ENCODE assay signal across 10 cellular contexts in genomic region chr7:18290223-18290622, GRCh38.
A peak's percentile ranks its signal among the peaks of the same experiment; 100 is the strongest.
DNase-seq lines count a peak whose midpoint lies in the region; ATAC-seq, FAIRE-seq and TF ChIP-seq lines count a peak whose summit lies in the region.
"Had no signal": no experiment of that assay in that cellular context is flagged by ENCODE, and none has a peak within 500 bp of the region (broad histone marks: within the 10 kb centered on the region; RNA-seq: fewer than 3 reads in every experiment).

No MANE protein-coding gene starts in this region.

- H3K9me3 Mint-ChIP-seq in CD14-positive monocyte (no peaks in the 10 kb centered on the region), Calu3 (ENCODE audit: low read depth, unreplicated experiment) (no peaks in the 10 kb centered on the region)

- no peaks in the 10 kb centered on the region for H3K79me2 ChIP-seq in GM12878 (ENCODE audit: control insufficient read depth, insufficient read depth, low read length)

- H3K4me1 ChIP-seq in GM12878 (ENCODE audit: control insufficient read depth, insufficient read depth, low read length), result no peaks in the 10 kb centered on the region
- peaks cover 15 to 69% (median 58%) of the 10 kb centered on the region in 4 donors for H3K4me1 ChIP-seq in esophagus muscularis mucosa

- CTCF ChIA-PET in GM12878 (lab: Yijun Ruan, JAX), result interaction anchor here (1.1 to 2.7 kb wide), 5 partner anchors 9 to 226 kb away, joined by 3 to 11 read pairs (median 4); no protein-coding TSS in a partner anchor
- CTCF ChIA-PET in Calu3 (lab: Charles Lee), result interaction anchor here (1.4 kb wide), 1 partner anchor 14 kb away, joined by 4 read pairs; no protein-coding TSS in a partner anchor

- TF ChIP-seq EP300 in GM12878 (IDR thresholded peaks at IDR 0.05; ENCODE audit: borderline replicate concordance in 1 of 2, control insufficient read depth in 1 of 2, low read depth in 2 of 2, low read length in 2 of 2), result no peak
- TF ChIP-seq EP300 in esophagus muscularis mucosa (IDR thresholded peaks at IDR 0.05), result no peak

- H2AFZ ChIP-seq in GM12878 (ENCODE audit: control insufficient read depth, low read depth, low read length), result no peak overlapping the region

- no peak overlapping the region for H3K9ac ChIP-seq in GM12878 (ENCODE audit: control insufficient read depth, insufficient read depth, low read length)

- SMC1A ChIA-PET in GM12878 (lab: Charles Lee; ENCODE audit: uncharacterized antibody, unreplicated experiment), result interaction anchor here (0.9 to 2.3 kb wide), 5 partner anchors 9 to 246 kb away, joined by 3 to 15 read pairs (median 3); no protein-coding TSS in a partner anchor

- no peak overlapping the region for H3K27ac ChIP-seq in GM12878 (ENCODE audit: control insufficient read depth, insufficient read depth)
- H3K27ac ChIP-seq in esophagus muscularis mucosa (replicated peaks in 1 of 4), result peak overlapping the region in 1 of 4 donors; percentile 8

- H3K27ac Mint-ChIP-seq in CD14-positive monocyte (peak overlapping the region; percentile 76 to 91 (median 87)), Calu3 (ENCODE audit: unreplicated experiment) (no peak overlapping the region)

- BruUV-seq in GM12878 (replicated peaks; lab: Mats Ljungman, UMichigan) (no TSS peak), Calu3 (replicated peaks; lab: Mats Ljungman, UMichigan) (no TSS peak)

- in situ Hi-C loops in GM12878 (cut with MboI), result no loop called here

- WGBS in GM12878 (ENCODE audit: insufficient coverage, insufficient replicate concordance, low lambda C conversion rate, missing lambda C conversion rate), result 9% methylated on average over 5 of the region's 5 CpGs
- WGBS in esophagus muscularis mucosa, result 57% methylated on average over 5 of the region's 5 CpGs

- DNase-seq in CD14-positive monocyte (ENCODE audit: low spot score), result no peak
- no peak for DNase-seq in GM12878 (ENCODE audit: low read depth, low spot score)
- DNase-seq in esophagus muscularis mucosa (ENCODE audit: extremely low spot score), result no peak
- DNase-seq in sciatic nerve (ENCODE audit: low spot score), result no peak
- no peak for DNase-seq in kidney glomerular epithelial cell (lab: John Stamatoyannopoulos, UW)
- DNase-seq in Calu3, result no peak
- DNase-seq: amniotic stem cell, NCI-H1048 had no signal

- H3K27me3 ChIP-seq in GM12878 (replicated peaks in 1 of 2; ENCODE audit: control insufficient read depth in 2 of 2, insufficient read depth in 2 of 2, low read length in 1 of 2), result no peaks in the 10 kb centered on the region; a peak in 1 of 4 replicates
- H3K27me3 ChIP-seq in esophagus muscularis mucosa, result no peaks in the 10 kb centered on the region

- peak; percentile 70 for ATAC-seq in GM21423 (IDR thresholded peaks at IDR 0.05; ENCODE audit: unreplicated experiment)
- ATAC-seq in HG03469 (IDR thresholded peaks at IDR 0.05; ENCODE audit: unreplicated experiment), result peak; percentile 59
- peak; percentile 64 for ATAC-seq in GM12878
- ATAC-seq in sciatic nerve, result no peak

- no peak for TF ChIP-seq RAD21 in GM12878 (IDR thresholded peaks at IDR 0.05; ENCODE audit: insufficient read depth, low read depth, low read length)

- no peaks in the 10 kb centered on the region for H3K9me3 ChIP-seq in GM12878 (replicated peaks; ENCODE audit: control insufficient read depth, insufficient read depth, low read length)
- no peaks in the 10 kb centered on the region for H3K9me3 ChIP-seq in esophagus muscularis mucosa

- no peak overlapping the region for H3K4me2 ChIP-seq in GM12878 (ENCODE audit: control insufficient read depth, insufficient read depth)

- TF ChIP-seq CTCF in CD14-positive monocyte (IDR thresholded peaks at IDR 0.05), result no peak
- no peak for TF ChIP-seq CTCF in GM12878 (IDR thresholded peaks at IDR 0.05 in 2 of 3, conservative IDR thresholded peaks at IDR 0.05 in 1 of 3; ENCODE audit: control insufficient read depth in 2 of 3, extremely low read depth in 1 of 3, insufficient read depth in 1 of 3, low read depth in 3 of 3, low read length in 3 of 3)
- no peak for TF ChIP-seq CTCF in esophagus muscularis mucosa (IDR thresholded peaks at IDR 0.05)
- TF ChIP-seq CTCF in Calu3 (IDR thresholded peaks at IDR 0.05; ENCODE audit: unreplicated experiment), result no peak

- no peaks in the 10 kb centered on the region for H4K20me1 ChIP-seq in GM12878 (ENCODE audit: control insufficient read depth, insufficient read depth)

- H3K36me3 Mint-ChIP-seq in CD14-positive monocyte (peaks cover 0 to 11% of the 10 kb centered on the region in 2 donors), Calu3 (ENCODE audit: insufficient read depth, unreplicated experiment) (no peaks in the 10 kb centered on the region)

- H3K4me3 ChIP-seq in GM12878, result no peak overlapping the region
- H3K4me3 ChIP-seq in esophagus muscularis mucosa, result peak overlapping the region in 2 of 4 donors; percentile 8 to 20

- peak overlapping the region; percentile 77 to 86 for H3K4me3 Mint-ChIP-seq in CD14-positive monocyte
- no peak overlapping the region for H3K4me3 Mint-ChIP-seq in Calu3 (ENCODE audit: low read depth, unreplicated experiment)

- TF ChIP-seq POLR2A in GM12878 (IDR thresholded peaks at IDR 0.05; ENCODE audit: low read depth, low read length) (no peak), esophagus muscularis mucosa (IDR thresholded peaks at IDR 0.05; ENCODE audit: low read depth) (no peak)

- H3K4me1 Mint-ChIP-seq in CD14-positive monocyte, result peaks cover 62% of the 10 kb centered on the region
- H3K4me1 Mint-ChIP-seq in Calu3 (ENCODE audit: low read depth, unreplicated experiment), result peaks cover 37% of the 10 kb centered on the region

- intact Hi-C loops in CD14-positive monocyte (cut with micrococcal nuclease), result loop anchor here in 1 of 2 donors (5.0 to 10.0 kb wide), 2 partner anchors 55 to 63 kb away; no protein-coding TSS in a partner anchor
- intact Hi-C loops in GM12878 (cut with micrococcal nuclease; ENCODE audit: unreplicated experiment), result no loop called here
- intact Hi-C loops in esophagus muscularis mucosa (cut with DNase I), result no loop called here
- intact Hi-C loops in sciatic nerve (cut with DNase I), result no loop called here
- intact Hi-C loops in Calu3 (cut with micrococcal nuclease; ENCODE audit: unreplicated experiment), result no loop called here

- H3K36me3 ChIP-seq in GM12878 (ENCODE audit: control insufficient read depth in 2 of 2, insufficient read depth in 2 of 2, low read length in 1 of 2) (no peaks in the 10 kb centered on the region), esophagus muscularis mucosa (no peaks in the 10 kb centered on the region)

- peak; percentile 41 for FAIRE-seq in GM12878 (lab: Jason Lieb, UNC)

- peaks cover 0 to 1% (median 0%) of the 10 kb centered on the region in 3 donors for H3K27me3 Mint-ChIP-seq in CD14-positive monocyte (ENCODE audit: low read depth in 3 of 3)
- no peaks in the 10 kb centered on the region for H3K27me3 Mint-ChIP-seq in Calu3 (ENCODE audit: unreplicated experiment)

- POLR2A ChIA-PET in GM12878 (lab: Charles Lee), result no interaction called here

- RAD21 ChIA-PET in GM12878 (lab: Charles Lee; ENCODE audit: unreplicated experiment), result interaction anchor here (1.0 to 1.9 kb wide), 4 partner anchors 13 to 520 kb away, joined by 3 to 6 read pairs (median 3); no protein-coding TSS in a partner anchor

TF ChIP-seq in GM12878, 131 proteins besides CTCF, POLR2A, EP300 and RAD21 (continues in another document):
- TF ChIP-seq MLLT1 (IDR thresholded peaks at IDR 0.05) (no peak), EGR1 (IDR thresholded peaks at IDR 0.05; ENCODE audit: borderline replicate concordance in 1 of 2, low read depth in 2 of 2, low read length in 2 of 2) (no peak), ATF7 (IDR thresholded peaks at IDR 0.05; ENCODE audit: low read depth) (no peak), IKZF1 (conservative IDR thresholded peaks at IDR 0.05) (0 out of 2 replicates have a peak, but pooled peaks have one; percentile 20), BHLHE40 (IDR thresholded peaks at IDR 0.05; ENCODE audit: borderline replicate concordance in 1 of 2, low read depth in 2 of 2, low read length in 1 of 2) (peak in 1 of 2 experiments; percentile 30; a peak in 1 of 4 replicates), BCL3 (IDR thresholded peaks at IDR 0.05; ENCODE audit: borderline replicate concordance, insufficient read depth, low read depth, low read length, poor library complexity, severe bottlenecking) (no peak), PAX8 (IDR thresholded peaks at IDR 0.05) (no peak), FOXK2 (IDR thresholded peaks at IDR 0.05) (no peak), STAT3 (IDR thresholded peaks at IDR 0.05; ENCODE audit: low read depth, low read length) (no peak), IKZF2 (IDR thresholded peaks at IDR 0.05) (peak in 1 of 2 experiments; percentile 15; a peak in 1 of 4 replicates), JUND (IDR thresholded peaks at IDR 0.05; ENCODE audit: low read depth, low read length) (no peak), SUZ12 (IDR thresholded peaks at IDR 0.05; ENCODE audit: unreplicated experiment) (no peak), HDAC6 (IDR thresholded peaks at IDR 0.05; ENCODE audit: unreplicated experiment) (no peak), NRF1 (conservative IDR thresholded peaks at IDR 0.05; ENCODE audit: low read depth, low read length) (no peak), RFX5 (IDR thresholded peaks at IDR 0.05; ENCODE audit: low read depth, low read length) (no peak)
